In the genomic region with DNA sequence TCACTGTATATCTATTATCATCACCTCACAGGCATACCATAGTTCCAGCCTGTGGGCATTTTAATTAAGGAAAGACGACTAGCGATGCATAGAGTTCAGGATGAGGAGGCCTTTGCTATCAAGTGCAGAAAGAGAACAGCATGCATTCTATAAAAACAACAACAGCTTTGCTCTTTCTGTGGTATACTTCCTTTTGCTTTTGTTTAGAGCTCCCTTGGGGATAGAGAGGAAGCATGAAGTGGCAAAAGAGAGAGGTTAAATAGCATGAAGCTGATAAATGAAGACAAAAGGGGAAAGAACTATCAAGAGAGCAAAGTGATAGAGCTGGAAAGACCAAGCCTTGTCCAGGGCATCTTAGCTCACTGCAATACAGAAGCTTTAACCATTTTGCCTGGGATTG, we compare ENCODE assay signal across 12 cellular contexts. TPM values are rescaled to one million over a fixed set of nuclear protein-coding genes. Genes with fewer than 3 reads are reported as not detected.
A peak's percentile ranks its signal among the peaks of the same experiment; 100 is the strongest.
DNase-seq lines count a peak whose midpoint lies in the region; ATAC-seq and TF ChIP-seq lines count a peak whose summit lies in the region.
"Had no signal": no experiment of that assay in that cellular context is flagged by ENCODE, and none has a peak within 500 bp of the region (broad histone marks: within the 10 kb centered on the region; RNA-seq: fewer than 3 reads in every experiment).

No MANE protein-coding gene starts in this region.

- intact Hi-C loops in A673 (cut with micrococcal nuclease; ENCODE audit: unreplicated experiment) = no loop called here
- intact Hi-C loops in activated CD4-positive, alpha-beta T cell treated with anti-CD3 and anti-CD28 coated beads for 36 hours (cut with DNase I, micrococcal nuclease) = no loop called here

- no peaks in the 10 kb centered on the region for H3K27me3 ChIP-seq in A673 (replicated peaks; ENCODE audit: insufficient read depth, low read depth, low read length, poor library complexity)

- CTCF ChIA-PET in A673 (lab: Charles Lee) = no interaction called here
- CTCF ChIA-PET in activated CD4-positive, alpha-beta T cell treated with anti-CD3 and anti-CD28 coated beads for 36 hours (lab: Charles Lee) = interaction anchor here (0.9 to 1.7 kb wide), 4 partner anchors 12 to 657 kb away, joined by 3 to 4 read pairs (median 3); no protein-coding TSS in a partner anchor

- H3K36me3 ChIP-seq in A673 (ENCODE audit: insufficient read depth, low read length, poor library complexity, severe bottlenecking) = no peaks in the 10 kb centered on the region

- H3K27ac ChIP-seq in A673 (ENCODE audit: low read depth, low read length, poor library complexity, severe bottlenecking) (no peak overlapping the region), caudate nucleus (ENCODE audit: low read depth, low read length) (no peak overlapping the region)
- H3K27ac ChIP-seq: SK-N-MC had no signal

- TF ChIP-seq CTCF in A673 (conservative IDR thresholded peaks at IDR 0.05; ENCODE audit: low read depth, low read length) = no peak

- no TSS peak for BruUV-seq in A673 (replicated peaks; lab: Mats Ljungman, UMichigan)

- no peaks in the 10 kb centered on the region for H3K9me3 Mint-ChIP-seq in activated CD4-positive, alpha-beta T cell treated with anti-CD3 and anti-CD28 coated beads for 36 hours (ENCODE audit: low read depth)

- H3K4me1 Mint-ChIP-seq in activated CD4-positive, alpha-beta T cell treated with anti-CD3 and anti-CD28 coated beads for 36 hours = peaks cover 3% of the 10 kb centered on the region

- no peak overlapping the region for H3K27ac Mint-ChIP-seq in activated CD4-positive, alpha-beta T cell treated with anti-CD3 and anti-CD28 coated beads for 36 hours

- no peaks in the 10 kb centered on the region for H3K36me3 Mint-ChIP-seq in activated CD4-positive, alpha-beta T cell treated with anti-CD3 and anti-CD28 coated beads for 36 hours (ENCODE audit: low read depth)

- no peaks in the 10 kb centered on the region for H3K9me3 ChIP-seq in A673 (ENCODE audit: low read depth, low read length, poor library complexity, severe bottlenecking)

- DNase-seq in A673 (ENCODE audit: low spot score) (peak; percentile 73), NCI-H1436 (lab: John Stamatoyannopoulos, UW) (peak; percentile 34), HPDE6-E6E7 (ENCODE audit: extremely low spot score) (no peak), SKM-1 (lab: John Stamatoyannopoulos, UW; ENCODE audit: unreplicated experiment) (no peak), caudate nucleus (lab: John Stamatoyannopoulos, UW) (no peak)
- no peak for DNase-seq in activated CD4-positive, alpha-beta T cell treated with anti-CD3 and anti-CD28 coated beads for 36 hours
- DNase-seq: NCI-H2029 treated with DMSO at 0.1 percent for 48 hours; stimulated activated naive CD4-positive, alpha-beta T cell treated with Interleukin-2 at 50 U/mL for 16 hours had no signal

- H3K4me3 ChIP-seq in A673 (ENCODE audit: low read depth, low read length, poor library complexity, severe bottlenecking) = no peak overlapping the region
- H3K4me3 ChIP-seq: SK-N-MC had no signal

- no peak overlapping the region for H3K4me3 Mint-ChIP-seq in activated CD4-positive, alpha-beta T cell treated with anti-CD3 and anti-CD28 coated beads for 36 hours

- H3K27me3 Mint-ChIP-seq in activated CD4-positive, alpha-beta T cell treated with anti-CD3 and anti-CD28 coated beads for 36 hours = no peaks in the 10 kb centered on the region

- peak; percentile 71 for ATAC-seq in GM19035 (IDR thresholded peaks at IDR 0.05; ENCODE audit: unreplicated experiment)
- peak; percentile 83 for ATAC-seq in HG02885 (IDR thresholded peaks at IDR 0.05; ENCODE audit: poor library complexity, unreplicated experiment)
- ATAC-seq in activated CD4-positive, alpha-beta T cell treated with anti-CD3 and anti-CD28 coated beads for 36 hours = no peak

- POLR2A ChIA-PET in A673 (lab: Charles Lee; ENCODE audit: low non-redundant PET) = no interaction called here
- POLR2A ChIA-PET in activated CD4-positive, alpha-beta T cell treated with anti-CD3 and anti-CD28 coated beads for 36 hours (lab: Charles Lee) = no interaction called here

- peaks cover 5% of the 10 kb centered on the region for H3K4me1 ChIP-seq in A673 (ENCODE audit: insufficient read depth, low read length, poor library complexity, severe bottlenecking)

RNA-seq across cellular contexts. Expression of a gene that starts 23.5 kb away (rescaled TPM):
- total RNA-seq in A673 (2021) = not detected in 2 replicates
- total RNA-seq in activated CD4-positive, alpha-beta T cell treated with anti-CD3 and anti-CD28 coated beads for 36 hours = under 1 TPM in 1 of 2 experiments, not detected in 1; 0.35 TPM
- total RNA-seq: bronchial epithelial cell had no signal

Comparison
In these comparisons a context has a peak if more than half of its experiments do, and no peak if none do; other contexts are left out.
1. DNase-seq: peak in A673 (single experiment) and NCI-H1436 (single experiment); none in HPDE6-E6E7 (single experiment), SKM-1 (single experiment), caudate nucleus (0 of 61) and activated CD4-positive, alpha-beta T cell treated with anti-CD3 and anti-CD28 coated beads for 36 hours (single experiment).